23 cellular contexts compared by ENCODE assay signal in the genomic region with DNA sequence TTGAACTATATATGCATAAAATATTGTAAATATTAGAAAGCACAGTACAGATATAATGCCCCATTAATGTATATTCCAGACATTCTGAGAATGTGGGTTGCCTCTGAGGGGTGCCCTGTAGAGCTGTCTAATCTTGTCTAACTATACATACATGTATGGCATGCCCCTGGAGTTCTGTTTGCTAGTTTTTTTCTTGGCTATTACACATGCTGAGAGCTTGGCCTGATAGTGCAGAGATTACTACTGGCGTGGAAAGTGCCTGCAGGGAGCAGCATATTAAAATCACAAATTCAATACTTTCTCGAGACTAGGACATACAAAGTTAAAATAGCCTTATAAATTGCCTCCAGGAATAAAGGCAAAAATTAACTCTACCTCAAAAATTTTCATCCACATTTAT. TPM values are rescaled to one million over a fixed set of nuclear protein-coding genes. Genes with fewer than 3 reads are reported as not detected.
DNase-seq lines count a peak whose midpoint lies in the region; ATAC-seq and TF ChIP-seq lines count a peak whose summit lies in the region.
"Had no signal": no experiment of that assay in that cellular context is flagged by ENCODE, and none has a peak within 500 bp of the region (broad histone marks: within the 10 kb centered on the region; RNA-seq: fewer than 3 reads in every experiment).

No MANE protein-coding gene starts in this region.

- H3K9me3 ChIP-seq in HEK293 (ENCODE audit: control insufficient read depth, insufficient read depth, low read depth, low read length), result no peaks in the 10 kb centered on the region
- H3K9me3 ChIP-seq: BLaER1 had no signal

- H3K4me1 ChIP-seq in HEK293 (ENCODE audit: control insufficient read depth, insufficient read depth, low read length), result peaks cover 10% of the 10 kb centered on the region

- TF ChIP-seq CTCF in HEK293 (tag by site-specific recombination; IDR thresholded peaks at IDR 0.05), result no peak

- intact Hi-C loops in activated CD4-positive, alpha-beta T cell treated with anti-CD3 and anti-CD28 coated beads, Interleukin-2, amount 10 ng/mL, durations not matched to agents 24 days and 14 days (cut with micrococcal nuclease), result no loop called here
- intact Hi-C loops in activated T-helper 1 cell treated with anti-CD3 and anti-CD28 coated beads, Interleukin-12 subunit alpha, Interleukin-12 subunit beta, Interleukin-2, Interleukin-4 antibody, amounts not matched to agents 30 ng/mL and 10 ng/mL and 1 ng/mL, durations not matched to agents 14 hours and 24 hours and 36 hours (cut with micrococcal nuclease), result no loop called here

- DNase-seq in activated CD4-positive, alpha-beta T cell treated with anti-CD3 and anti-CD28 coated beads, Interleukin-2, amount 10 ng/mL, durations not matched to agents 24 days and 14 days, result peak; percentile 51
- DNase-seq in activated CD4-positive, alpha-beta T cell treated with anti-CD3 and anti-CD28 coated beads for 4 hours, result no peak
- no peak for DNase-seq in activated T-helper 1 cell treated with anti-CD3 and anti-CD28 coated beads, Interleukin-12 subunit alpha, Interleukin-12 subunit beta, Interleukin-2, Interleukin-4 antibody, amounts not matched to agents 30 ng/mL and 10 ng/mL and 1 ng/mL, durations not matched to agents 14 hours and 24 hours and 36 hours (ENCODE audit: low spot score)
- no peak for DNase-seq in hypothalamus (lab: John Stamatoyannopoulos, UW)
- DNase-seq: Calu3; CD4-positive, CD25-positive, alpha-beta regulatory T cell; COR-L47; DMS53; DMS79 treated with DMSO at 0.1 percent for 48 hours; GF-D8; H9; HFFc6 had no signal

- no peak overlapping the region for H3K27ac ChIP-seq in HEK293 (ENCODE audit: extremely low read depth, low read depth, low read length)
- H3K27ac ChIP-seq: 22Rv1, BLaER1, C4-2B had no signal

- H3K27ac Mint-ChIP-seq in activated CD4-positive, alpha-beta T cell treated with anti-CD3 and anti-CD28 coated beads, Interleukin-2, amount 10 ng/mL, durations not matched to agents 24 days and 14 days, result no peak overlapping the region
- peak overlapping the region; percentile 3 for H3K27ac Mint-ChIP-seq in activated T-helper 1 cell treated with anti-CD3 and anti-CD28 coated beads, Interleukin-12 subunit alpha, Interleukin-12 subunit beta, Interleukin-2, Interleukin-4 antibody, amounts not matched to agents 30 ng/mL and 10 ng/mL and 1 ng/mL, durations not matched to agents 14 hours and 24 hours and 36 hours
- H3K27ac Mint-ChIP-seq: B cell, GM23338, H9, HFFc6 had no signal

- no peaks in the 10 kb centered on the region for H3K36me3 ChIP-seq in HEK293 (ENCODE audit: control insufficient read depth in 2 of 2, insufficient read depth in 1 of 2, low read length in 2 of 2)
- H3K36me3 ChIP-seq: BLaER1 had no signal

- no peak overlapping the region for H3K4me3 Mint-ChIP-seq in activated CD4-positive, alpha-beta T cell treated with anti-CD3 and anti-CD28 coated beads, Interleukin-2, amount 10 ng/mL, durations not matched to agents 24 days and 14 days
- H3K4me3 Mint-ChIP-seq in activated T-helper 1 cell treated with anti-CD3 and anti-CD28 coated beads, Interleukin-12 subunit alpha, Interleukin-12 subunit beta, Interleukin-2, Interleukin-4 antibody, amounts not matched to agents 30 ng/mL and 10 ng/mL and 1 ng/mL, durations not matched to agents 14 hours and 24 hours and 36 hours, result no peak overlapping the region
- H3K4me3 Mint-ChIP-seq: B cell; CD4-positive, CD25-positive, alpha-beta regulatory T cell; GM23338; H9; HFFc6 had no signal

- H3K36me3 Mint-ChIP-seq in activated CD4-positive, alpha-beta T cell treated with anti-CD3 and anti-CD28 coated beads, Interleukin-2, amount 10 ng/mL, durations not matched to agents 24 days and 14 days (ENCODE audit: low read depth), result peaks cover 18% of the 10 kb centered on the region
- H3K36me3 Mint-ChIP-seq in activated T-helper 1 cell treated with anti-CD3 and anti-CD28 coated beads, Interleukin-12 subunit alpha, Interleukin-12 subunit beta, Interleukin-2, Interleukin-4 antibody, amounts not matched to agents 30 ng/mL and 10 ng/mL and 1 ng/mL, durations not matched to agents 14 hours and 24 hours and 36 hours (ENCODE audit: low read depth), result peaks cover 16% of the 10 kb centered on the region

- POLR2A ChIA-PET in HEK293 (lab: Yijun Ruan, JAX), result no interaction called here

- CTCF ChIA-PET in HEK293 (lab: Yijun Ruan, JAX), result interaction anchor here (0.9 kb wide), 1 partner anchor 115 kb away, joined by 4 read pairs; no protein-coding TSS in a partner anchor

- no peaks in the 10 kb centered on the region for H3K9me3 Mint-ChIP-seq in activated CD4-positive, alpha-beta T cell treated with anti-CD3 and anti-CD28 coated beads, Interleukin-2, amount 10 ng/mL, durations not matched to agents 24 days and 14 days
- no peaks in the 10 kb centered on the region for H3K9me3 Mint-ChIP-seq in activated T-helper 1 cell treated with anti-CD3 and anti-CD28 coated beads, Interleukin-12 subunit alpha, Interleukin-12 subunit beta, Interleukin-2, Interleukin-4 antibody, amounts not matched to agents 30 ng/mL and 10 ng/mL and 1 ng/mL, durations not matched to agents 14 hours and 24 hours and 36 hours
- H3K9me3 Mint-ChIP-seq: CD4-positive, CD25-positive, alpha-beta regulatory T cell; GM23338; H9; HFFc6 had no signal

- peaks cover 30% of the 10 kb centered on the region for H3K4me1 Mint-ChIP-seq in activated CD4-positive, alpha-beta T cell treated with anti-CD3 and anti-CD28 coated beads, Interleukin-2, amount 10 ng/mL, durations not matched to agents 24 days and 14 days
- H3K4me1 Mint-ChIP-seq in activated T-helper 1 cell treated with anti-CD3 and anti-CD28 coated beads, Interleukin-12 subunit alpha, Interleukin-12 subunit beta, Interleukin-2, Interleukin-4 antibody, amounts not matched to agents 30 ng/mL and 10 ng/mL and 1 ng/mL, durations not matched to agents 14 hours and 24 hours and 36 hours (ENCODE audit: low read depth), result peaks cover 31% of the 10 kb centered on the region
- H3K4me1 Mint-ChIP-seq: B cell, H9 had no signal

- no peaks in the 10 kb centered on the region for H3K27me3 Mint-ChIP-seq in activated CD4-positive, alpha-beta T cell treated with anti-CD3 and anti-CD28 coated beads, Interleukin-2, amount 10 ng/mL, durations not matched to agents 24 days and 14 days
- no peaks in the 10 kb centered on the region for H3K27me3 Mint-ChIP-seq in activated T-helper 1 cell treated with anti-CD3 and anti-CD28 coated beads, Interleukin-12 subunit alpha, Interleukin-12 subunit beta, Interleukin-2, Interleukin-4 antibody, amounts not matched to agents 30 ng/mL and 10 ng/mL and 1 ng/mL, durations not matched to agents 14 hours and 24 hours and 36 hours (ENCODE audit: insufficient read depth)
- H3K27me3 Mint-ChIP-seq: CD4-positive, CD25-positive, alpha-beta regulatory T cell had no signal

- ATAC-seq in GM19455 (IDR thresholded peaks at IDR 0.05; ENCODE audit: unreplicated experiment) (no peak), GM18907 (IDR thresholded peaks at IDR 0.05; ENCODE audit: unreplicated experiment) (no peak)
- ATAC-seq: GM23338, HCT116 had no signal

- H3K4me3 ChIP-seq in HEK293 (ENCODE audit: low read depth, low read length), result no peak overlapping the region
- H3K4me3 ChIP-seq: BLaER1, GM23338 had no signal

TF ChIP-seq in HEK293, 187 proteins besides CTCF, POLR2A, EP300 and RAD21:
- TF ChIP-seq PRDM1 (tag by site-specific recombination; IDR thresholded peaks at IDR 0.05) (no peak), ZIC2 (tag by site-specific recombination; IDR thresholded peaks at IDR 0.05) (peak; percentile 69)

RNA-seq across cellular contexts. Expression of gene KCNA3, which starts 24.1 kb away (rescaled TPM):
- total RNA-seq in activated CD4-positive, alpha-beta T cell treated with anti-CD3 and anti-CD28 coated beads, Interleukin-2, amount 10 ng/mL, durations not matched to agents 24 days and 14 days, result 26.9 and 29.5 TPM in 2 replicates
- 38.1 and 42.2 TPM in 2 replicates for total RNA-seq in activated T-helper 1 cell treated with anti-CD3 and anti-CD28 coated beads, Interleukin-12 subunit alpha, Interleukin-12 subunit beta, Interleukin-2, Interleukin-4 antibody, amounts not matched to agents 30 ng/mL and 10 ng/mL and 1 ng/mL, durations not matched to agents 14 hours and 24 hours and 36 hours
- total RNA-seq: Calu3, G401, H4, HFFc6 had no signal

RNA-seq across cellular contexts. Expression of gene KCNA2, which starts 44.5 kb away (rescaled TPM):
- 0.36 and 0.58 TPM in 2 replicates for total RNA-seq in activated CD4-positive, alpha-beta T cell treated with anti-CD3 and anti-CD28 coated beads, Interleukin-2, amount 10 ng/mL, durations not matched to agents 24 days and 14 days
- total RNA-seq in activated T-helper 1 cell treated with anti-CD3 and anti-CD28 coated beads, Interleukin-12 subunit alpha, Interleukin-12 subunit beta, Interleukin-2, Interleukin-4 antibody, amounts not matched to agents 30 ng/mL and 10 ng/mL and 1 ng/mL, durations not matched to agents 14 hours and 24 hours and 36 hours, result 1.1 and 1.7 TPM in 2 replicates
- total RNA-seq: Calu3, G401, HFFc6 had no signal
